23 cellular contexts compared by ENCODE assay signal in the genomic region with DNA sequence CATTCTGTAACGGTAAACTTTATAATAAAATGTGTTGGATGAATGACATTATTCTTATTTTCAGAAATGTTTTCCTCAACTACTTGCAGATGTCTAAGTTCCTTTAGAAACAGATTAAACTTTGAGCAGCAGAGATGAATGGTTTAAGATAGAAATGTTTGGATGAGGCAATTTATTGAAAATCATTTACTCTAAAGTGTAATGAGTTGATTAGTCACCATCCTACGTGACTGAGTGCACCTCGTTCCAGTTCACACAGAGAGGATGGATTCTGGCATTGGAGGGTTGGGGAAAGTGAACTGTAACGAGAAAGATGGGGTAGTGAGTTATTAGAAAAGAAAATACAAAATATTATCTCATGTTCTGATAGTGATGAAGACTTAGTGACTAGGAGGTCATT. TPM values are rescaled to one million over a fixed set of nuclear protein-coding genes. Genes with fewer than 3 reads are reported as not detected.
"Had no signal": no experiment of that assay in that cellular context is flagged by ENCODE, and none has a peak within 500 bp of the region (broad histone marks: within the 10 kb centered on the region; RNA-seq: fewer than 3 reads in every experiment).

No MANE protein-coding gene starts in this region.

- H3K36me3 ChIP-seq: lower lobe of right lung, prostate gland, sigmoid colon, thoracic aorta had no signal

- FAIRE-seq: colon, endometrium had no signal

- H3K4me3 ChIP-seq: body of pancreas, lower lobe of right lung, prostate gland, sigmoid colon, thoracic aorta had no signal

- DNase-seq: activated CD4-positive, alpha-beta T cell treated with anti-CD3 and anti-CD28 coated beads, Interleukin-2, amount 50 U/mL, for 1 hour; activated CD8-positive, alpha-beta memory T cell treated with anti-CD3 and anti-CD28 coated beads for 24 hours; activated naive CD8-positive, alpha-beta T cell treated with anti-CD3 and anti-CD28 coated beads for 36 hours; amygdala; body of pancreas; caudate nucleus; glutamatergic neuron; hypothalamus; lower lobe of right lung; nephron progenitor cell; sigmoid colon; stimulated activated CD4-positive, alpha-beta T cell treated with anti-CD3 and anti-CD28 coated beads, Interleukin-12 subunit alpha, Interleukin-12 subunit beta, amount 100 ng/mL, for 4 hours; stimulated activated CD4-positive, alpha-beta T cell treated with anti-CD3 and anti-CD28 coated beads, Interleukin-2, amount 100 ng/mL, for 24 hours; T-helper 9 cell had no signal

- H3K27me3 ChIP-seq: body of pancreas, sigmoid colon had no signal

RNA-seq across cellular contexts. Expression of gene FABP7, which starts 38.2 kb away (rescaled TPM):
- total RNA-seq: activated naive CD8-positive, alpha-beta T cell treated with anti-CD3 and anti-CD28 coated beads for 36 hours; activated T-helper 1 cell treated with anti-CD3 and anti-CD28 coated beads, Interleukin-12 subunit alpha, Interleukin-12 subunit beta, Interleukin-2, Interleukin-4 antibody, amounts not matched to agents 30 ng/mL and 10 ng/mL and 1 ng/mL, durations not matched to agents 14 hours and 24 hours and 36 hours; body of pancreas; esophagus mucosa; fibroblast of villous mesenchyme; lower lobe of right lung; omental fat pad; prostate gland; sigmoid colon; thoracic aorta; ureter had no signal
